In the genomic region with DNA sequence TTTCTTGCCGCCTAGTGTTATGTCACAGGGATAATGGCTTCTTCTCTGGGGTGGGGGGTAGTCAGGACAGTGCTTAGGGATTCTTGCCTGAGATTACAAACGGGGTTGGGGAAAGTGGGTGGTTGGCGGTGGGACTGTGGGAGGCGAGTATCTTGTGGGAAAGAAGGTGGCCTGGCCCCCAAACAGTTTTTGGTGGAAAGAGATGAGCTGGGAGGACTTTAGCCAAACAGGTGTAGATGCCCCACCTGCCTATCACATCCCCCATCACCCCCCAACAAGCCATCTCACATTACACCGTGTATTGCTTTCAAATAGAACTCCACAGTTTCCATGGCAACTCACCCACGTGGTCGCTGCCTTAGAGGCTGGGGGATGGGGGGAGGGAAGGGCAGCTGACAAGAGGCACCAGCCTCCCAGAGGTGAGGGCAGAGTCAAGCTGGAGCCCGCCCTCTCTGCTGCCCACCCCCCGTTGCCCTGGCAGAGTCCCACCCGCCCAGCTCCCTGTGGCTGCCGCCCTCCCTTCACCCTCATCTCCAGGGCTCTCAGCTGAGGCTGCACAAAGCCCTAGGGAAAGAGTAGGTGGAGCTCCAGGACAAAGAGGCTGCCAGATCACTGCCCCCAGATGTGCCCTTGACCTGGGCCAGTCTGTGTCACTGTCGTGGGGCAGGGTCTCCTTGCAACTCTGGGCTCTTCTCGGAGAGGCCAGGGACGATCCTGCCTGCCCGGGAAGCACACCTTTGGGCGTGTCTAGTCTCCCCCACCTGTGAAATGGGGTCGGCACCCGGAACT, we compare ENCODE assay signal across 9 cellular contexts.
DNase-seq lines count a peak whose midpoint lies in the region; ATAC-seq and TF ChIP-seq lines count a peak whose summit lies in the region.
"Had no signal": no experiment of that assay in that cellular context is flagged by ENCODE, and none has a peak within 500 bp of the region (broad histone marks: within the 10 kb centered on the region; RNA-seq: fewer than 3 reads in every experiment).

No MANE protein-coding gene starts in this region.

- DNase-seq in NCI-H510A (lab: John Stamatoyannopoulos, UW) = peak; percentile 72
- DNase-seq in caudate nucleus (lab: John Stamatoyannopoulos, UW) = peak in 51 of 61 donors; percentile 9 to 92 (median 56)
- DNase-seq in osteocyte (ENCODE audit: extremely low spot score, unreplicated experiment) = no peak
- DNase-seq in gastrocnemius medialis = no peak
- DNase-seq in EL = no peak
- no peak for DNase-seq in cortex of kidney (lab: John Stamatoyannopoulos, UW)

- H3K4me3 ChIP-seq in HUES6 (ENCODE audit: low read depth, low read length) (peak overlapping the region; percentile 23), gastrocnemius medialis (no peak overlapping the region)

- H3K9me3 ChIP-seq in HUES6 (ENCODE audit: control insufficient read depth, insufficient read depth, low read depth, low read length) = no peaks in the 10 kb centered on the region
- no peaks in the 10 kb centered on the region for H3K9me3 ChIP-seq in gastrocnemius medialis

- peak overlapping the region; percentile 27 for H3K9ac ChIP-seq in HUES6 (ENCODE audit: low read length)

- H3K27ac ChIP-seq in HUES6 (ENCODE audit: low read depth, low read length) (peak overlapping the region; percentile 76), caudate nucleus (ENCODE audit: low read depth, low read length) (peak overlapping the region; percentile 76), gastrocnemius medialis (no peak overlapping the region)
- H3K27ac ChIP-seq: epithelial cell of prostate had no signal

- ATAC-seq in gastrocnemius medialis (no peak), HG03039 (IDR thresholded peaks at IDR 0.05; ENCODE audit: unreplicated experiment) (no peak)

- TF ChIP-seq POLR2A in gastrocnemius medialis (IDR thresholded peaks at IDR 0.05) = no peak

- H3K27me3 Mint-ChIP-seq in osteocyte (ENCODE audit: unreplicated experiment) = no peaks in the 10 kb centered on the region

- intact Hi-C loops in gastrocnemius medialis (cut with DNase I; ENCODE audit: low total_unique reads) = no loop called here

- H3K4me3 Mint-ChIP-seq in osteocyte (ENCODE audit: unreplicated experiment) = no peak overlapping the region

- H3K36me3 Mint-ChIP-seq in osteocyte (ENCODE audit: unreplicated experiment) = no peaks in the 10 kb centered on the region

- H3K9me3 Mint-ChIP-seq in osteocyte (ENCODE audit: unreplicated experiment) = no peaks in the 10 kb centered on the region

- H3K36me3 ChIP-seq in HUES6 (ENCODE audit: control insufficient read depth, insufficient read depth, low read length) = no peaks in the 10 kb centered on the region
- no peaks in the 10 kb centered on the region for H3K36me3 ChIP-seq in gastrocnemius medialis

- TF ChIP-seq CTCF in osteocyte (IDR thresholded peaks at IDR 0.05) (no peak), gastrocnemius medialis (IDR thresholded peaks at IDR 0.05 in 4 of 5, conservative IDR thresholded peaks at IDR 0.05 in 1 of 5) (no peak)

- peaks cover 82% of the 10 kb centered on the region for H3K4me1 Mint-ChIP-seq in osteocyte (ENCODE audit: unreplicated experiment)

- H3K4me1 ChIP-seq in HUES6 (ENCODE audit: control insufficient read depth, insufficient read depth, low read length) = peaks cover 73% of the 10 kb centered on the region
- H3K4me1 ChIP-seq in gastrocnemius medialis = peaks cover 20 to 38% of the 10 kb centered on the region in 2 donors

- H3K27me3 ChIP-seq in HUES6 (ENCODE audit: control insufficient read depth, insufficient read depth, low read length) (no peaks in the 10 kb centered on the region), gastrocnemius medialis (no peaks in the 10 kb centered on the region)

- in situ Hi-C loops in gastrocnemius medialis (cut with MboI; ENCODE audit: low sequenced_read_pairs in 4 of 4) = no loop called here

- peak overlapping the region; percentile 91 for H3K27ac Mint-ChIP-seq in osteocyte (ENCODE audit: unreplicated experiment)

Comparison
In these comparisons a context has a peak if more than half of its experiments do, and no peak if none do; other contexts are left out.
1. H3K27ac ChIP-seq: peak in HUES6 (single experiment) and caudate nucleus (single experiment); none in gastrocnemius medialis (0 of 4).
2. DNase-seq: peak in NCI-H510A (single experiment) and caudate nucleus (51 of 61); none in osteocyte (single experiment), gastrocnemius medialis (0 of 2), EL (single experiment) and cortex of kidney (single experiment).